In genomic region chr9:129253820-129254381, GRCh38 we compare ENCODE assay signal across 12 cellular contexts.
A peak's percentile ranks its signal among the peaks of the same experiment; 100 is the strongest.
DNase-seq lines count a peak whose midpoint lies in the region; ATAC-seq, FAIRE-seq and TF ChIP-seq lines count a peak whose summit lies in the region.
"Had no signal": no experiment of that assay in that cellular context is flagged by ENCODE, and none has a peak within 500 bp of the region (broad histone marks: within the 10 kb centered on the region; RNA-seq: fewer than 3 reads in every experiment).

No MANE protein-coding gene starts in this region.

- H3K4me1 ChIP-seq in K562 (replicated peaks in 1 of 2; ENCODE audit: control insufficient read depth in 2 of 2, insufficient read depth in 2 of 2, low read length in 2 of 2) (peaks cover 13 to 29% of the 10 kb centered on the region in 2 experiments), heart right ventricle (peaks cover 9 to 43% (median 31%) of the 10 kb centered on the region in 9 donors), prostate gland (replicated peaks) (no peaks in the 10 kb centered on the region)

- in situ Hi-C loops in K562 (cut with MboI), result no loop called here

- CTCF ChIA-PET in K562 (lab: Yijun Ruan, JAX; ENCODE audit: low intra/inter-chr PET ratio), result no interaction called here

- no peaks in the 10 kb centered on the region for H3K79me2 ChIP-seq in K562 (ENCODE audit: control insufficient read depth, insufficient read depth, low read length)

- ATAC-seq in K562 (peak; percentile 70), heart right ventricle (peak; percentile 71 to 90 (median 84)), HG02970 (IDR thresholded peaks at IDR 0.05; ENCODE audit: low FRiP score, unreplicated experiment) (no peak)

- no peak for TF ChIP-seq CTCF in K562 (IDR thresholded peaks at IDR 0.05 in 2 of 3, conservative IDR thresholded peaks at IDR 0.05 in 1 of 3; ENCODE audit: insufficient read depth in 2 of 3, low read depth in 1 of 3, low read length in 3 of 3)
- peak in 1 of 9 donors; percentile 10 for TF ChIP-seq CTCF in heart right ventricle (IDR thresholded peaks at IDR 0.05)
- no peak for TF ChIP-seq CTCF in prostate gland (IDR thresholded peaks at IDR 0.05)

- TF ChIP-seq EP300 in K562 (IDR thresholded peaks at IDR 0.05; ENCODE audit: low read length), result no peak

- H3K9me3 ChIP-seq in K562 (replicated peaks; ENCODE audit: control insufficient read depth, insufficient read depth, low read depth, low read length) (no peaks in the 10 kb centered on the region), heart right ventricle (no peaks in the 10 kb centered on the region), prostate gland (no peaks in the 10 kb centered on the region)

- TF ChIP-seq POLR2A in K562 (conservative IDR thresholded peaks at IDR 0.05) (no peak), prostate gland (IDR thresholded peaks at IDR 0.05) (no peak)

- POLR2A ChIA-PET in K562 (lab: Yijun Ruan, JAX), result interaction anchor here (0.6 to 1.2 kb wide), 3 partner anchors 11 to 628 kb away, joined by 3 to 6 read pairs (median 4); no protein-coding TSS in a partner anchor

- DNase-seq in GM03348 (ENCODE audit: low spot score) (peak; percentile 22), K562 (ENCODE audit: extremely low read depth in 1 of 4, low spot score in 3 of 4) (peak in 2 of 4 experiments; percentile 42 to 72), heart right ventricle (peak; percentile 79 to 82), posterior cingulate gyrus (peak; percentile 58 to 97 (median 72)), prostate gland (ENCODE audit: low spot score) (no peak), NCI-H1105 (lab: John Stamatoyannopoulos, UW) (no peak), NCI-H524 (lab: John Stamatoyannopoulos, UW) (no peak)
- DNase-seq: activated naive CD4-positive, alpha-beta T cell treated with anti-CD3 and anti-CD28 coated beads for 36 hours; islet precursor cell; Kasumi-1; NCI-H226 had no signal

- peak overlapping the region in 1 of 2 experiments; percentile 65; a peak in 1 of 4 replicates for H3K9ac ChIP-seq in K562 (ENCODE audit: insufficient read depth in 1 of 2, low read depth in 2 of 2, low read length in 2 of 2)

- peaks cover 6% of the 10 kb centered on the region; the same call in 1 of the 2 replicates for H4K20me1 ChIP-seq in K562 (replicated peaks; ENCODE audit: control insufficient read depth, insufficient read depth, low read length)

- TF ChIP-seq RAD21 in K562 (CRISPR knock-in tag; conservative IDR thresholded peaks at IDR 0.05 in 1 of 2, IDR thresholded peaks at IDR 0.05 in 1 of 2), result no peak

- no TSS peak for BruUV-seq in K562 (replicated peaks; lab: Mats Ljungman, UMichigan)

- H3K27ac ChIP-seq in K562 (ENCODE audit: extremely low read depth, low read depth, low read length) (no peak overlapping the region), heart right ventricle (peak overlapping the region; percentile 79 to 95 (median 84)), prostate gland (no peak overlapping the region)

- H3K27me3 ChIP-seq in K562 (ENCODE audit: control insufficient read depth in 2 of 2, insufficient read depth in 2 of 2, low read length in 2 of 2), result peaks cover 0 to 9% of the 10 kb centered on the region in 2 experiments; a peak in 1 of 5 replicates
- H3K27me3 ChIP-seq in heart right ventricle, result peaks cover 0 to 12% (median 0%) of the 10 kb centered on the region in 7 donors
- no peaks in the 10 kb centered on the region for H3K27me3 ChIP-seq in prostate gland (replicated peaks; ENCODE audit: insufficient read depth)

- H3K4me2 ChIP-seq in K562 (ENCODE audit: insufficient read depth, low read length), result no peak overlapping the region

- peak; percentile 11 for FAIRE-seq in K562 (lab: Jason Lieb, UNC)

- no peaks in the 10 kb centered on the region for H3K36me3 ChIP-seq in K562 (ENCODE audit: control insufficient read depth, insufficient read depth, low read length)
- no peaks in the 10 kb centered on the region for H3K36me3 ChIP-seq in heart right ventricle
- no peaks in the 10 kb centered on the region for H3K36me3 ChIP-seq in prostate gland

- intact Hi-C loops in K562 (cut with micrococcal nuclease), result no loop called here
- intact Hi-C loops in heart right ventricle (cut with DNase I), result loop anchor here in 4 of 10 donors (2.0 to 10.0 kb wide), 6 partner anchors 79 to 351 kb away; no protein-coding TSS in a partner anchor
- intact Hi-C loops in posterior cingulate gyrus (cut with DNase I), result loop anchor here (10.0 kb wide), 1 partner anchor 49 kb away; no protein-coding TSS in a partner anchor
- intact Hi-C loops in prostate gland (cut with DNase I), result no loop called here

- H2AFZ ChIP-seq in K562 (ENCODE audit: low read depth, low read length), result peak overlapping the region; percentile 42

- WGBS in K562 (ENCODE audit: insufficient coverage, low coverage, missing lambda C conversion rate), result 9% methylated on average over 21 of the region's 23 CpGs
- 8 to 10% methylated on average over 23 of the region's 23 CpGs for WGBS in heart right ventricle, 2 donors
- WGBS in prostate gland, result 33% methylated on average over 23 of the region's 23 CpGs

- H3K9me1 ChIP-seq in K562 (ENCODE audit: control insufficient read depth, insufficient read depth, low read length), result no peaks in the 10 kb centered on the region

- H3K4me3 ChIP-seq in K562 (no peak overlapping the region), heart right ventricle (peak overlapping the region in 6 of 10 donors; percentile 12 to 24 (median 22)), prostate gland (no peak overlapping the region)

TF ChIP-seq in K562, 482 proteins besides CTCF, POLR2A, EP300 and RAD21 (continues in another document):
- TF ChIP-seq VEZF1 (CRISPR knock-in tag; IDR thresholded peaks at IDR 0.05), result peak; percentile 47; the same call in 1 of the 2 replicates
- no peak for TF ChIP-seq ZBTB7A (IDR thresholded peaks at IDR 0.05; ENCODE audit: borderline replicate concordance, control insufficient read depth, low read depth, low read length)
- TF ChIP-seq TFAP4 (CRISPR knock-in tag; IDR thresholded peaks at IDR 0.05; ENCODE audit: borderline replicate concordance), result peak; percentile 18; the same call in 1 of the 2 replicates
- no peak for TF ChIP-seq BRF1 (IDR thresholded peaks at IDR 0.05; ENCODE audit: borderline replicate concordance, extremely low read depth, insufficient read length)
- 0 out of 2 replicates have a peak, but pooled peaks have one; percentile 3 for TF ChIP-seq GABPB1 (CRISPR knock-in tag; IDR thresholded peaks at IDR 0.05)
- no peak for TF ChIP-seq BRD4 (IDR thresholded peaks at IDR 0.05)
- TF ChIP-seq ZFX (CRISPR knock-in tag; IDR thresholded peaks at IDR 0.05), result no peak
- peak; percentile 79 for TF ChIP-seq CTBP1 (IDR thresholded peaks at IDR 0.05; ENCODE audit: borderline replicate concordance)
- TF ChIP-seq NRF1 (conservative IDR thresholded peaks at IDR 0.05 in 1 of 2, IDR thresholded peaks at IDR 0.05 in 1 of 2), result peak; percentile 34 to 53; a peak in 3 of 4 replicates
- no peak for TF ChIP-seq POLR2G (IDR thresholded peaks at IDR 0.05; ENCODE audit: low read depth, low read length)
- no peak for TF ChIP-seq ILF3 (IDR thresholded peaks at IDR 0.05; ENCODE audit: borderline replicate concordance)
- TF ChIP-seq ZNF282 (CRISPR knock-in tag; IDR thresholded peaks at IDR 0.05), result no peak
- TF ChIP-seq KLF10 (CRISPR knock-in tag; IDR thresholded peaks at IDR 0.05), result no peak
- TF ChIP-seq UBTF (IDR thresholded peaks at IDR 0.05; ENCODE audit: borderline replicate concordance in 1 of 2, low read depth in 2 of 2, low read length in 2 of 2), result peak in 1 of 2 experiments; percentile 43; a peak in 1 of 4 replicates
- TF ChIP-seq BRCA1 (IDR thresholded peaks at IDR 0.05), result no peak
- TF ChIP-seq BRCA1 (CRISPR knock-in tag; IDR thresholded peaks at IDR 0.05), result no peak
- no peak for TF ChIP-seq ZNF124 (CRISPR knock-in tag; IDR thresholded peaks at IDR 0.05)
- no peak for TF ChIP-seq HDAC6 (IDR thresholded peaks at IDR 0.05; ENCODE audit: low read depth, low read length)
- no peak for TF ChIP-seq NCOA2 (IDR thresholded peaks at IDR 0.05; ENCODE audit: partially characterized antibody in 2 of 2)
- peak in 1 of 2 experiments; percentile 77; a peak in 2 of 4 replicates for TF ChIP-seq RCOR1 (IDR thresholded peaks at IDR 0.05; ENCODE audit: borderline replicate concordance in 1 of 2, low read depth in 2 of 2, low read length in 2 of 2)

Comparison
In these comparisons a context has a peak if more than half of its experiments do, and no peak if none do; other contexts are left out.
1. DNase-seq: peak in GM03348 (single experiment), heart right ventricle (2 of 2) and posterior cingulate gyrus (10 of 10); none in prostate gland (single experiment), NCI-H1105 (single experiment) and NCI-H524 (0 of 2).
2. H3K27ac ChIP-seq: peak in heart right ventricle (10 of 10); none in K562 (single experiment) and prostate gland (0 of 2).
3. H3K4me3 ChIP-seq: peak in heart right ventricle (6 of 10); none in K562 (single experiment) and prostate gland (0 of 2).